Comparison of ENCODE assay signal across 9 cellular contexts in the genomic region with DNA sequence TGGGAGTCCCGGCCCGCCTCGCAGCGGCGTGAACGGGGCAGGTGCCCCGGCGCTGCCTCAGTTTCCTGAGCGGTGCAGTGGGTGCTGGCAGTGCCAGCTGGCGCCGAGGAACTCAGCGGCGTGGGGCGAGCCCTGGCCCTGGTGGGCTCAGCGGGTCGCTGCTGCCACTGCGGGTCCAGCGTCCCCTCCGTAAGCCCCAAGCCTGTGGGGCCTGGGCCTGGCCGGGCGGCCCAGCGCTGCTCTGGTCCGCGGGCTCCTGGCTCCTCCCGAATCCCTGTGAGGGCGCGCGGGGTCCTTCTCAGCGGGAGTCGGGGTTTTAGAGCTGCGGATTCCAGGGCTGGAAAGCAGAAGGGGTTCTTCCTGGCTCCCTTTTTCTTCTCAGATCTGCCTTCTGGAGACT. TPM values are rescaled to one million over a fixed set of nuclear protein-coding genes. Genes with fewer than 3 reads are reported as not detected.
DNase-seq lines count a peak whose midpoint lies in the region; FAIRE-seq and TF ChIP-seq lines count a peak whose summit lies in the region.
"Not testable (repeated sequence)": the region's sequence is repeated elsewhere in the genome, so short reads cannot be mapped to it uniquely, and the experiment has no call there.
"Had no signal": no experiment of that assay in that cellular context is flagged by ENCODE, and none has a peak within 500 bp of the region (broad histone marks: within the 10 kb centered on the region; RNA-seq: fewer than 3 reads in every experiment).

No MANE protein-coding gene starts in this region.

- peaks cover 12% of the 10 kb centered on the region for H3K36me3 Mint-ChIP-seq in astrocyte (ENCODE audit: low read depth, unreplicated experiment)

- not testable (repeated sequence) for H3K9me2 ChIP-seq in GM23248 (ENCODE audit: insufficient read depth)

- H3K27ac Mint-ChIP-seq in astrocyte (ENCODE audit: unreplicated experiment), result not testable (repeated sequence)

- H2AFZ ChIP-seq in GM23248 (peak overlapping the region; percentile 90), astrocyte (ENCODE audit: low read depth, low read length) (peak overlapping the region; percentile 96), neuronal stem cell (ENCODE audit: low read length) (peak overlapping the region; percentile 80)
- not testable (repeated sequence) for H2AFZ ChIP-seq in keratinocyte (ENCODE audit: control insufficient read depth, low read length)

- H3K36me3 ChIP-seq in BE2C (peaks cover 29% of the 10 kb centered on the region), GM23248 (ENCODE audit: low read depth) (peaks cover 16% of the 10 kb centered on the region; the same call in 1 of the 2 replicates), NT2/D1 (ENCODE audit: insufficient read depth, insufficient read length, low read length) (peaks cover 17% of the 10 kb centered on the region), astrocyte (ENCODE audit: insufficient read depth, low read length) (peaks cover 13% of the 10 kb centered on the region), neuronal stem cell (replicated peaks in 1 of 2; ENCODE audit: control insufficient read depth in 2 of 2, insufficient read depth in 2 of 2, low read length in 2 of 2) (peaks cover 2 to 43% of the 10 kb centered on the region in 2 donors)
- H3K36me3 ChIP-seq in esophagus (ENCODE audit: control insufficient read depth in 2 of 2, insufficient read depth in 2 of 2, low read length in 1 of 2); keratinocyte (ENCODE audit: control insufficient read depth in 2 of 2, extremely low read depth in 1 of 2, insufficient read depth in 2 of 2, low read length in 2 of 2); stomach smooth muscle (ENCODE audit: control insufficient read depth in 2 of 2, insufficient read depth in 2 of 2, low read length in 2 of 2): not testable (repeated sequence)

- H3K9ac ChIP-seq in GM23248 (peak overlapping the region; percentile 85), astrocyte (ENCODE audit: low read length) (peak overlapping the region; percentile 85), keratinocyte (ENCODE audit: control insufficient read depth, extremely low read depth, insufficient read depth, low read length) (peak overlapping the region; percentile 74), stomach smooth muscle (ENCODE audit: low read length in 2 of 2) (peak overlapping the region; percentile 68 to 69)
- H3K9ac ChIP-seq in NT2/D1 (ENCODE audit: insufficient read length, low read depth); neuronal stem cell (ENCODE audit: low read depth, low read length, poor library complexity): not testable (repeated sequence)

- not testable (repeated sequence) for H2BK15ac ChIP-seq in neuronal stem cell (ENCODE audit: low read length)

- H3K9me1 ChIP-seq in keratinocyte (ENCODE audit: control insufficient read depth, extremely low read depth, insufficient read depth, low read length), result not testable (repeated sequence)

- H3F3A ChIP-seq in GM23248 (ENCODE audit: insufficient read depth), result not testable (repeated sequence)

- DNase-seq in BE2C; GM23248; NT2/D1 (ENCODE audit: low read depth, low spot score); astrocyte (ENCODE audit: low read depth); keratinocyte (ENCODE audit: low read depth, low spot score); neuronal stem cell (ENCODE audit: low spot score): not testable (repeated sequence)

- H3K27me3 ChIP-seq in BE2C; GM23248 (replicated peaks; ENCODE audit: insufficient read depth); NT2/D1 (ENCODE audit: insufficient read depth, insufficient read length); astrocyte (ENCODE audit: insufficient read depth, low read length); esophagus (ENCODE audit: control insufficient read depth in 1 of 2, insufficient read depth in 2 of 2, low read length in 2 of 2); keratinocyte (ENCODE audit: control insufficient read depth, extremely low read depth, insufficient read depth, low read length); neuronal stem cell (ENCODE audit: control insufficient read depth in 3 of 3, insufficient read depth in 3 of 3, low read depth in 1 of 3, low read length in 3 of 3); stomach smooth muscle (ENCODE audit: control insufficient read depth in 1 of 2, insufficient read depth in 2 of 2, low read length in 2 of 2): not testable (repeated sequence)

- not testable (repeated sequence) for H3K27me3 Mint-ChIP-seq in astrocyte (ENCODE audit: low read depth, unreplicated experiment)

- H3K4me3 ChIP-seq in BE2C (ENCODE audit: low read depth, low read length), result peak overlapping the region; percentile 67
- H3K4me3 ChIP-seq in GM23248, result peak overlapping the region; percentile 97
- peak overlapping the region; percentile 68 for H3K4me3 ChIP-seq in NT2/D1 (ENCODE audit: insufficient read length, low read depth)
- H3K4me3 ChIP-seq in astrocyte (ENCODE audit: insufficient read depth, low read depth, low read length), result peak overlapping the region; percentile 71
- H3K4me3 ChIP-seq in esophagus (ENCODE audit: low read depth in 1 of 2, low read length in 2 of 2), result peak overlapping the region; percentile 94 to 98
- peak overlapping the region; percentile 62 to 73 (median 71) for H3K4me3 ChIP-seq in keratinocyte (ENCODE audit: control insufficient read depth in 2 of 3, extremely low read depth in 1 of 3, insufficient read depth in 2 of 3, low read depth in 1 of 3, low read length in 3 of 3)
- H3K4me3 ChIP-seq in neuronal stem cell (ENCODE audit: low read length in 2 of 2), result peak overlapping the region in 1 of 2 donors; percentile 62
- peak overlapping the region; percentile 74 to 78 for H3K4me3 ChIP-seq in stomach smooth muscle (ENCODE audit: low read length in 2 of 2)

- H3K4me2 ChIP-seq in GM23248 (ENCODE audit: unreplicated experiment), result peak overlapping the region; percentile 53
- H3K4me2 ChIP-seq in astrocyte (ENCODE audit: low read length), result peak overlapping the region; percentile 81
- H3K4me2 ChIP-seq in keratinocyte (ENCODE audit: control insufficient read depth, extremely low read depth, insufficient read depth, low read depth, low read length), result peak overlapping the region; percentile 74
- peak overlapping the region; percentile 69 for H3K4me2 ChIP-seq in neuronal stem cell (ENCODE audit: insufficient read depth, low read length, poor library complexity, severe bottlenecking)

- not testable (repeated sequence) for H4K20me1 ChIP-seq in GM23248 (ENCODE audit: insufficient read depth); astrocyte (ENCODE audit: insufficient read depth, low read length); keratinocyte (ENCODE audit: control insufficient read depth, extremely low read depth, insufficient read depth, low read length)

- H3K4me1 Mint-ChIP-seq in astrocyte (ENCODE audit: low read depth, unreplicated experiment), result not testable (repeated sequence)

- H3K9me3 Mint-ChIP-seq in astrocyte (ENCODE audit: unreplicated experiment), result not testable (repeated sequence)

- H3K27ac ChIP-seq in GM23248, result peak overlapping the region; percentile 57
- not testable (repeated sequence) for H3K27ac ChIP-seq in astrocyte (ENCODE audit: low read depth, low read length); neuronal stem cell (replicated peaks; ENCODE audit: low read length); stomach smooth muscle (ENCODE audit: low read length)
- H3K27ac ChIP-seq in esophagus (ENCODE audit: low read depth in 2 of 2, low read length in 1 of 2), result peak overlapping the region in 1 of 2 donors; percentile 93
- H3K27ac ChIP-seq in keratinocyte (ENCODE audit: control insufficient read depth, insufficient read depth, low read length), result peak overlapping the region; percentile 56

- in situ Hi-C loops in GM23248 (cut with MboI), result not testable (repeated sequence)

- H2BK5ac ChIP-seq in neuronal stem cell (ENCODE audit: low read length), result not testable (repeated sequence)

- not testable (repeated sequence) for H3K4ac ChIP-seq in neuronal stem cell (ENCODE audit: low read length)

- H3K4me3 Mint-ChIP-seq in astrocyte (ENCODE audit: unreplicated experiment), result not testable (repeated sequence)

- H3K18ac ChIP-seq in neuronal stem cell (ENCODE audit: low read length), result not testable (repeated sequence)

- H3K9me3 ChIP-seq in BE2C; GM23248 (ENCODE audit: low read depth); NT2/D1 (ENCODE audit: insufficient read depth, low read length); astrocyte (ENCODE audit: insufficient read depth, low read depth, low read length); esophagus (ENCODE audit: control insufficient read depth in 2 of 2, insufficient read depth in 1 of 2, low read depth in 1 of 2, low read length in 1 of 2); keratinocyte (ENCODE audit: control insufficient read depth, low read depth, low read length); stomach smooth muscle (ENCODE audit: control insufficient read depth in 2 of 2, low read length in 2 of 2): not testable (repeated sequence)
- peaks cover 2 to 50% of the 10 kb centered on the region in 2 donors for H3K9me3 ChIP-seq in neuronal stem cell (replicated peaks in 1 of 2; ENCODE audit: control insufficient read depth in 2 of 2, insufficient read depth in 1 of 2, low read depth in 1 of 2, low read length in 2 of 2)

- H3K79me2 ChIP-seq in GM23248 (ENCODE audit: insufficient read depth) (peaks cover 41% of the 10 kb centered on the region), astrocyte (ENCODE audit: insufficient read depth, low read length) (peaks cover 27% of the 10 kb centered on the region), keratinocyte (ENCODE audit: control insufficient read depth, insufficient read depth, low read length) (peaks cover 23% of the 10 kb centered on the region)

- FAIRE-seq in astrocyte (lab: Jason Lieb, UNC); keratinocyte (lab: Jason Lieb, UNC): not testable (repeated sequence)

- not testable (repeated sequence) for H2AK5ac ChIP-seq in neuronal stem cell (ENCODE audit: low read depth, low read length)

- not testable (repeated sequence) for H3K14ac ChIP-seq in neuronal stem cell (ENCODE audit: low read length)

- not testable (repeated sequence) for H2BK12ac ChIP-seq in neuronal stem cell (ENCODE audit: low read length)

- not testable (repeated sequence) for H3K23ac ChIP-seq in neuronal stem cell (ENCODE audit: low read depth, low read length, poor library complexity)

- not testable (repeated sequence) for H3K79me1 ChIP-seq in neuronal stem cell (ENCODE audit: low read depth, low read length)

- dilution Hi-C loops in keratinocyte (cut with MboI; ENCODE audit: extremely low pct_ligation_motif_present, low sequenced_read_pairs), result not testable (repeated sequence)

- H4K8ac ChIP-seq in neuronal stem cell (ENCODE audit: low read depth, low read length), result not testable (repeated sequence)

- not testable (repeated sequence) for H2BK120ac ChIP-seq in neuronal stem cell (ENCODE audit: low read depth, low read length)

- not testable (repeated sequence) for H4K91ac ChIP-seq in neuronal stem cell (ENCODE audit: low read depth, low read length, poor library complexity)

- WGBS in GM23248 (ENCODE audit: low coverage in 1 of 2, low lambda C conversion rate in 2 of 2, missing lambda C conversion rate in 2 of 2), 2 experiments, result no CpG with 5 or more reads among the region's 31 CpGs
- WGBS in esophagus, 2 donors, result 4% methylated on average over 12 of the region's 31 CpGs; no CpG with 5 or more reads in 1 of the 2 donors
- no CpG with 5 or more reads among the region's 31 CpGs for WGBS in neuronal stem cell (ENCODE audit: extremely low coverage in 2 of 2, insufficient read length in 2 of 2, insufficient replicate concordance in 1 of 2), 2 donors

- not testable (repeated sequence) for TF ChIP-seq CTCF in BE2C (IDR thresholded peaks at IDR 0.05; ENCODE audit: low read depth, low read length); astrocyte (IDR thresholded peaks at IDR 0.05; ENCODE audit: insufficient read depth, low read depth, low read length); keratinocyte (optimal IDR thresholded peaks at IDR 0.05 in 1 of 3, IDR thresholded peaks at IDR 0.05 in 1 of 3, conservative IDR thresholded peaks at IDR 0.05 in 1 of 3; ENCODE audit: extremely low read depth in 1 of 3, insufficient read depth in 2 of 3, low read length in 3 of 3)

- not testable (repeated sequence) for H3K4me1 ChIP-seq in BE2C; GM23248 (ENCODE audit: insufficient read depth); NT2/D1 (ENCODE audit: insufficient read depth, insufficient read length); astrocyte (ENCODE audit: insufficient read depth, low read length); esophagus (ENCODE audit: control insufficient read depth in 2 of 2, insufficient read depth in 2 of 2, low read length in 1 of 2); keratinocyte (ENCODE audit: control insufficient read depth, extremely low read depth, insufficient read depth, low read length); neuronal stem cell (ENCODE audit: control insufficient read depth in 2 of 2, insufficient read depth in 1 of 2, low read depth in 1 of 2, low read length in 2 of 2)
- H3K4me1 ChIP-seq in stomach smooth muscle (ENCODE audit: control insufficient read depth, insufficient read depth, low read length), result peaks cover 13% of the 10 kb centered on the region

RNA-seq across cellular contexts. Expression of a gene that starts 0.9 kb away (rescaled TPM):
- 12.0 TPM for polyA plus RNA-seq in BE2C (2012; ENCODE audit: insufficient read depth, insufficient read length, low read depth)
- total RNA-seq in GM23248 (2014; rRNA removed; shearing (Covaris generic)), result 3.3 and 3.4 TPM in 2 replicates
- polyA plus RNA-seq in GM23248 (2016; fragmentation: Nextera tagmentation; extraction: Ambion mirVana) (3.2 and 4.9 TPM in 2 replicates), esophagus (1 to 10 TPM; 5.8 to 8.1 TPM), keratinocyte (6.4 to 10.2 TPM (median 8.6 TPM) in 3 replicates)
- total RNA-seq in astrocyte, result 9.5 and 9.8 TPM in 2 replicates
- polyA plus RNA-seq in keratinocyte (2011; ENCODE audit: low read depth), result 5.0 TPM
- 1.6 and 3.2 TPM in 2 replicates for polyA plus RNA-seq in keratinocyte (2011; cell fraction: cytosol; rRNA removed)
- polyA plus RNA-seq in keratinocyte (2011; cell fraction: nucleus; rRNA removed), result 25.6 and 29.6 TPM in 2 replicates
- 4.2 and 5.4 TPM in 2 replicates for polyA plus RNA-seq in keratinocyte (2012; ENCODE audit: low replicate concordance)
- 4.4 to 8.7 TPM in 2 of 3 replicates, not detected in the other for polyA minus RNA-seq in keratinocyte
- 1.9 TPM for polyA minus RNA-seq in keratinocyte (2011; cell fraction: cytosol; rRNA and poly(A)+ RNA removed)
- polyA minus RNA-seq in keratinocyte (2011; cell fraction: nucleus; rRNA and poly(A)+ RNA removed), result 6.6 and 12.5 TPM in 2 replicates
- 11.4 TPM for polyA plus RNA-seq in neuronal stem cell (2013, experiment 1 of 2)
- polyA plus RNA-seq in neuronal stem cell (2013, experiment 2 of 2), result 11.0 TPM

RNA-seq across cellular contexts. Expression of a gene that starts 35.1 kb away (rescaled TPM):
- polyA plus RNA-seq in BE2C (2012; ENCODE audit: insufficient read depth, insufficient read length, low read depth), result 1.2 TPM
- 1.8 and 2.5 TPM in 2 replicates for total RNA-seq in GM23248 (2014; rRNA removed; shearing (Covaris generic))
- 0.65 and 0.74 TPM in 2 replicates for polyA plus RNA-seq in GM23248 (2016; fragmentation: Nextera tagmentation; extraction: Ambion mirVana)
- total RNA-seq in astrocyte, result 0.48 and 1.1 TPM in 2 replicates
- polyA plus RNA-seq in esophagus, result under 1 TPM; 0.52 to 0.86 TPM
- 0.32 to 0.54 TPM (median 0.52 TPM) in 3 replicates for polyA plus RNA-seq in keratinocyte
- polyA plus RNA-seq in keratinocyte (2011; ENCODE audit: low read depth), result not detected
- polyA plus RNA-seq in keratinocyte (2011; cell fraction: cytosol; rRNA removed), result 0.25 and 0.81 TPM in 2 replicates
- 0.89 and 1.3 TPM in 2 replicates for polyA plus RNA-seq in keratinocyte (2011; cell fraction: nucleus; rRNA removed)
- polyA plus RNA-seq in keratinocyte (2012; ENCODE audit: low replicate concordance), result 0.16 and 0.92 TPM in 2 replicates
- polyA minus RNA-seq in keratinocyte, result 0.23 to 0.45 TPM in 2 of 3 replicates, not detected in the other
- polyA minus RNA-seq in keratinocyte (2011; cell fraction: cytosol; rRNA and poly(A)+ RNA removed), result not detected
- 0.21 and 0.93 TPM in 2 replicates for polyA minus RNA-seq in keratinocyte (2011; cell fraction: nucleus; rRNA and poly(A)+ RNA removed)
- polyA plus RNA-seq in neuronal stem cell (2013, experiment 1 of 2), result 3.5 TPM
- polyA plus RNA-seq in neuronal stem cell (2013, experiment 2 of 2), result 3.6 TPM
- total RNA-seq: HT1080 had no signal
